ENCODE assay signal across 20 cellular contexts in genomic region chr17:57264776-57265175, GRCh38.
"Had no signal": no experiment of that assay in that cellular context is flagged by ENCODE, and none has a peak within 500 bp of the region (broad histone marks: within the 10 kb centered on the region; RNA-seq: fewer than 3 reads in every experiment).

No MANE protein-coding gene starts in this region.

- H3K9me3 Mint-ChIP-seq: activated CD4-positive, alpha-beta memory T cell treated with anti-CD3 and anti-CD28 coated beads, Interleukin-2, amount 10 ng/mL, durations not matched to agents 7 days and 5 days; activated naive CD4-positive, alpha-beta T cell treated with anti-CD3 and anti-CD28 coated beads, Interleukin-2, amount 50 U/mL, for 72 hours; memory B cell; naive thymus-derived CD4-positive, alpha-beta T cell had no signal

- H3K27me3 ChIP-seq: body of pancreas, transverse colon had no signal

- H3K27me3 Mint-ChIP-seq: activated CD4-positive, alpha-beta memory T cell treated with anti-CD3 and anti-CD28 coated beads, Interleukin-2, amount 10 ng/mL, durations not matched to agents 7 days and 5 days; memory B cell; naive thymus-derived CD4-positive, alpha-beta T cell; T-helper 17 cell had no signal

- H3K4me3 ChIP-seq: body of pancreas, coronary artery, left ventricle myocardium inferior, mucosa of descending colon, skin epidermis, transverse colon had no signal

- DNase-seq: activated CD4-positive, alpha-beta memory T cell treated with anti-CD3 and anti-CD28 coated beads, Interleukin-2, amount 10 ng/mL, durations not matched to agents 7 days and 5 days; activated CD4-positive, alpha-beta T cell treated with anti-CD3 and anti-CD28 coated beads for 4 hours; activated effector memory CD4-positive, alpha-beta T cell treated with anti-CD3 and anti-CD28 coated beads, Interleukin-2, amount 50 U/mL, for 16 hours; activated T-cell treated with anti-CD3 and anti-CD28 coated beads, Interleukin-2, amount 50 U/mL, for 48 hours; amygdala; body of pancreas; central memory CD4-positive, alpha-beta T cell; effector CD4-positive, alpha-beta T cell; left ventricle myocardium inferior; mucosa of descending colon; naive thymus-derived CD4-positive, alpha-beta T cell; stimulated activated CD4-positive, alpha-beta T cell treated with anti-CD3 and anti-CD28 coated beads, Interleukin-4, amount 100 ng/mL, for 24 hours; stimulated activated naive CD4-positive, alpha-beta T cell treated with Interleukin-2 at 50 U/mL for 16 hours; substantia nigra; T-helper 17 cell; transverse colon had no signal

- H3K27ac ChIP-seq: body of pancreas, coronary artery, left ventricle myocardium inferior, skin epidermis, transverse colon had no signal

- ATAC-seq: activated naive CD4-positive, alpha-beta T cell treated with anti-CD3 and anti-CD28 coated beads, Interleukin-2, amount 50 U/mL, for 72 hours; body of pancreas; mucosa of descending colon; naive thymus-derived CD4-positive, alpha-beta T cell; T-helper 17 cell had no signal

- H3K4me1 ChIP-seq: body of pancreas, transverse colon had no signal

- H3K27ac Mint-ChIP-seq: activated CD4-positive, alpha-beta memory T cell treated with anti-CD3 and anti-CD28 coated beads, Interleukin-2, amount 10 ng/mL, durations not matched to agents 7 days and 5 days; activated naive CD4-positive, alpha-beta T cell treated with anti-CD3 and anti-CD28 coated beads, Interleukin-2, amount 50 U/mL, for 72 hours; memory B cell; T-helper 17 cell had no signal

- H3K9me3 ChIP-seq: body of pancreas, left ventricle myocardium inferior, mucosa of descending colon, transverse colon had no signal

- H3K4me3 Mint-ChIP-seq: activated CD4-positive, alpha-beta memory T cell treated with anti-CD3 and anti-CD28 coated beads, Interleukin-2, amount 10 ng/mL, durations not matched to agents 7 days and 5 days; memory B cell; naive thymus-derived CD4-positive, alpha-beta T cell; T-helper 17 cell had no signal
